18 cellular contexts compared by ENCODE assay signal in the genomic region with DNA sequence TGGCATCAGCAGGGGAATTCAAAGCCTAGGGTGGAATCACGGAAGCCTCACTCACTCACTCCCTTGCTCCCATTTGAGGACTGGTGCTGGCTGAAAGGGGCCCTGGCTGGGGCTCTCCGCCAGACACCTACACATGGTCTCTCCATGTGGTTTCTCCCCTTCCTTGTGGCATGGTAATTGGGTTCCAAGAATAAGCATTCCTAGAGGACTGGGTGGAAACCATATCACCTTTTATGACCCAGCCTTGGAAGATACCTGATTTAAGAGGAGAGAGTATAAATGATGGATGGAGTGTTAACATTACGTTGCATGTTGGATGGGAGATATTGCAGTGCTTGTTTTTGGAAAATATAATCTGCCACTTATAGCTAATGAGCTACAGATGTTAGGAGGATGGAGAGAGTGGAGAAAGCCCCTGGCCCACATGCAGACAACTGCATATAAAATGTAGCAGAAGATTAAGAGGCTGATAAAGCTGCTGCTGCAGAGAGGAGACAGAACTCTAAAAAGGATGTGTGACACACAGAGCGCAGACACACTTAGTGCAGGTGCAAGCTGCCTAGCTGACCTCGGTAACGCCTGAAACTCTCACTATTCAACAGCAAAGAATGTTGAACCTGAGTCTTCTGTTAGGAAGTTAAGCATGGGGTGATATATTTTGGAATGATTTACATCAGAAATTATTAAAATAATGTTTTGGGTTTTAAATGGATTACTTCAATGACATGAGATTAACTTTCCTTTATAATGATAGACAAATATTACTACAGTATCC. TPM values are rescaled to one million over a fixed set of nuclear protein-coding genes. Genes with fewer than 3 reads are reported as not detected.
"Had no signal": no experiment of that assay in that cellular context is flagged by ENCODE, and none has a peak within 500 bp of the region (broad histone marks: within the 10 kb centered on the region; RNA-seq: fewer than 3 reads in every experiment).

No MANE protein-coding gene starts in this region.

- H3K27me3 ChIP-seq: adrenal gland, cardiac muscle cell, gastrocnemius medialis, ovary, vagina had no signal

- H3K27ac ChIP-seq: adrenal gland, cardiac muscle cell, gastrocnemius medialis, ovary, vagina had no signal

- H3K36me3 ChIP-seq: adrenal gland, cardiac muscle cell, gastrocnemius medialis, ovary, vagina had no signal

- H3K9me3 ChIP-seq: adrenal gland, gastrocnemius medialis, ovary, vagina had no signal

- H3K4me3 ChIP-seq: adrenal gland, cardiac muscle cell, gastrocnemius medialis, ovary, vagina had no signal

- H3K4me1 ChIP-seq: gastrocnemius medialis had no signal

- DNase-seq: activated B cell treated with CpG ODN at 0.5 μM for 24 hours; activated CD4-positive, alpha-beta T cell treated with anti-CD3 and anti-CD28 coated beads for 48 hours; activated CD8-positive, alpha-beta memory T cell treated with anti-CD3 and anti-CD28 coated beads, Interleukin-2, amount 50 U/mL, for 4 hours; activated CD8-positive, alpha-beta T cell treated with anti-CD3 and anti-CD28 coated beads, Interleukin-2, amount 10 ng/mL, durations not matched to agents 7 days and 5 days; activated effector memory CD4-positive, alpha-beta T cell treated with anti-CD3 and anti-CD28 coated beads, Interleukin-2, amount 50 U/mL, for 16 hours; activated T-cell treated with anti-CD3 and anti-CD28 coated beads, Interleukin-2, amount 50 U/mL, for 48 hours; adrenal gland; endodermal cell; gastrocnemius medialis; midbrain; ovary; stimulated activated CD4-positive, alpha-beta T cell treated with anti-CD3 and anti-CD28 coated beads, Interleukin-12 subunit alpha, Interleukin-12 subunit beta, amount 100 ng/mL, for 4 hours; stimulated activated CD4-positive, alpha-beta T cell treated with anti-CD3 and anti-CD28 coated beads, Interleukin-2, amount 100 ng/mL, for 24 hours had no signal

- FAIRE-seq: islet of Langerhans had no signal

RNA-seq across cellular contexts. Expression of a gene that starts 42.4 kb away (rescaled TPM):
- total RNA-seq: activated CD8-positive, alpha-beta T cell treated with anti-CD3 and anti-CD28 coated beads, Interleukin-2, amount 10 ng/mL, durations not matched to agents 7 days and 5 days; adrenal gland; cardiac muscle cell; endodermal cell; epithelial cell of proximal tubule; lung microvascular endothelial cell had no signal
- polyA plus RNA-seq: cardiac muscle cell had no signal
